8 cellular contexts compared by ENCODE assay signal in genomic region chr19:15283141-15283885, GRCh38. TPM values are rescaled to one million over a fixed set of nuclear protein-coding genes. Genes with fewer than 3 reads are reported as not detected.
A peak's percentile ranks its signal among the peaks of the same experiment; 100 is the strongest.
DNase-seq lines count a peak whose midpoint lies in the region; ATAC-seq and TF ChIP-seq lines count a peak whose summit lies in the region.

No MANE protein-coding gene starts in this region.

- no peak for TF ChIP-seq CTCF in heart right ventricle (IDR thresholded peaks at IDR 0.05)
- no peak for TF ChIP-seq CTCF in ascending aorta (IDR thresholded peaks at IDR 0.05)
- no peak for TF ChIP-seq CTCF in vagina (IDR thresholded peaks at IDR 0.05)

- WGBS in heart right ventricle, 2 donors: 48 to 50% methylated on average over 10 of the region's 10 CpGs

- TF ChIP-seq POLR2A in vagina (IDR thresholded peaks at IDR 0.05): no peak

- H3K9me3 ChIP-seq in heart right ventricle (no peaks in the 10 kb centered on the region), ascending aorta (no peaks in the 10 kb centered on the region), vagina (no peaks in the 10 kb centered on the region)

- intact Hi-C loops in heart right ventricle (cut with DNase I) (loop anchor here in 3 of 10 donors (5.0 kb wide), 3 partner anchors 39 to 49 kb away; partner anchors contain the start of gene BRD4 (in 1 of the 3)), Right ventricle myocardium superior (cut with DNase I) (loop anchor here (5.0 kb wide), 1 partner anchor 49 kb away; the partner anchor contains the start of gene BRD4), ascending aorta (cut with DNase I) (loop anchor here (5.0 kb wide), 1 partner anchor 44 kb away; no protein-coding TSS in a partner anchor), vagina (cut with DNase I) (no loop called here)

- no peaks in the 10 kb centered on the region for H3K9me3 Mint-ChIP-seq in memory B cell

- H3K36me3 Mint-ChIP-seq in memory B cell: no peaks in the 10 kb centered on the region

- no peaks in the 10 kb centered on the region for H3K27me3 Mint-ChIP-seq in memory B cell

- H3K27ac ChIP-seq in heart right ventricle (peak overlapping the region in 6 of 10 donors; percentile 1 to 38 (median 22)), ascending aorta (peak overlapping the region; percentile 58 to 60), vagina (peak overlapping the region; percentile 6)

- no peaks in the 10 kb centered on the region for H3K36me3 ChIP-seq in heart right ventricle
- no peaks in the 10 kb centered on the region for H3K36me3 ChIP-seq in ascending aorta
- H3K36me3 ChIP-seq in vagina: no peaks in the 10 kb centered on the region

- ATAC-seq in heart right ventricle (peak in 2 of 8 donors; percentile 14 to 41), Right ventricle myocardium superior (ENCODE audit: poor library complexity) (no peak), memory B cell (ENCODE audit: low read depth) (no peak), GM19035 (IDR thresholded peaks at IDR 0.05; ENCODE audit: unreplicated experiment) (no peak), HG03139 (IDR thresholded peaks at IDR 0.05; ENCODE audit: unreplicated experiment) (no peak), GM18511 (IDR thresholded peaks at IDR 0.05; ENCODE audit: unreplicated experiment) (no peak)

- H3K4me3 ChIP-seq in heart right ventricle (no peak overlapping the region), ascending aorta (peak overlapping the region in 1 of 2 donors; percentile 2), vagina (no peak overlapping the region)

- H3K4me3 Mint-ChIP-seq in memory B cell: peak overlapping the region; percentile 63

- no peaks in the 10 kb centered on the region for H3K27me3 ChIP-seq in heart right ventricle
- no peaks in the 10 kb centered on the region for H3K27me3 ChIP-seq in ascending aorta
- no peaks in the 10 kb centered on the region for H3K27me3 ChIP-seq in vagina

- DNase-seq in heart right ventricle: no peak
- DNase-seq in Right ventricle myocardium superior: no peak
- peak; percentile 63 to 85 for DNase-seq in ascending aorta (ENCODE audit: low spot score in 2 of 2)
- no peak for DNase-seq in memory B cell (ENCODE audit: low spot score in 2 of 2)
- no peak for DNase-seq in vagina (ENCODE audit: extremely low spot score in 2 of 2)

- H3K4me1 ChIP-seq in heart right ventricle: peaks cover 71 to 100% (median 100%) of the 10 kb centered on the region in 9 donors
- H3K4me1 ChIP-seq in ascending aorta: peaks cover 45 to 88% of the 10 kb centered on the region in 2 donors
- peaks cover 100% of the 10 kb centered on the region for H3K4me1 ChIP-seq in vagina

- H3K4me1 Mint-ChIP-seq in memory B cell: peaks cover 72% of the 10 kb centered on the region

- H3K27ac Mint-ChIP-seq in memory B cell: peak overlapping the region; percentile 81

RNA-seq across cellular contexts. Expression of gene BRD4, which starts 49.0 kb away (rescaled TPM):
- total RNA-seq in heart right ventricle: 10 to 100 TPM; 51.6 to 85.1 (median 54.7) TPM
- polyA plus RNA-seq in heart right ventricle: 10 to 100 TPM; 31.2 to 34.8 TPM
- 55.1 TPM for total RNA-seq in Right ventricle myocardium superior
- 55.3 TPM for total RNA-seq in ascending aorta
- total RNA-seq in vagina: 53.0 TPM

RNA-seq across cellular contexts. Expression of gene EPHX3, which starts 51.1 kb away (rescaled TPM):
- total RNA-seq in heart right ventricle: under 1 TPM in 5 of 10 donors, not detected in 5; 0.15 to 0.32 (median 0.17) TPM
- under 1 TPM in 1 of 2 donors, not detected in 1; 0.20 TPM for polyA plus RNA-seq in heart right ventricle
- 0.27 TPM for total RNA-seq in Right ventricle myocardium superior
- total RNA-seq in ascending aorta: not detected
- total RNA-seq in vagina: 14.0 TPM

Comparison
In these comparisons a context has a peak if more than half of its experiments do, and no peak if none do; other contexts are left out.
1. DNase-seq: peak in ascending aorta (2 of 2); none in heart right ventricle (0 of 2), Right ventricle myocardium superior (single experiment), memory B cell (0 of 2) and vagina (0 of 2).
2. H3K27ac ChIP-seq: peak in every context shown above with its lines; median percentile 59 in ascending aorta; 22 in heart right ventricle; 6 in vagina.
3. RNA of gene EPHX3, which starts 51.1 kb away (total RNA-seq): 14.0 TPM in vagina (single experiment); 0.27 TPM in Right ventricle myocardium superior (single experiment), 0.15 to 0.32 TPM in heart right ventricle and not detected in ascending aorta (single experiment); every median in the first group is over 10 times any median in the second.